ENCODE assay signal across 8 cellular contexts in the genomic region with DNA sequence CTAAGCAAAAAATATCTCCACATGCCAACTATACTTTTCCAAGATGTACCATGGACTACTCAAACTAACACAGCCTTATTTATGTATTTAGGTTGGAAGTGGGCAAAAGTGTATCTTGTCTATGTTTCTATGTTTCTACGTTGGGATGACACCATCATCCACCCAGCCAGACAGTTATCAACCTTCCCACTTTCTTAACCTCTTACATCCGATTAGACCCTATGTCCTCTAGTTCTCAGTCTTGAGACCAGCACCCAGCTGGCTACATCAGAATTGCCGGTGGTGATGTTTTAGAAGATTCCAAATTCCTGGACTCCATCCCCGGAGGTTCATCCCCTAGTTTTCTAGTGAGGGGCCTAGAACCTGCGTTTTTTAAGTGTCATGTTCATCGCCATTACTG. TPM values are rescaled to one million over a fixed set of nuclear protein-coding genes. Genes with fewer than 3 reads are reported as not detected.
A peak's percentile ranks its signal among the peaks of the same experiment; 100 is the strongest.
DNase-seq lines count a peak whose midpoint lies in the region; ATAC-seq and TF ChIP-seq lines count a peak whose summit lies in the region.

No MANE protein-coding gene starts in this region.

- no peaks in the 10 kb centered on the region for H3K9me3 ChIP-seq in CD8-positive, alpha-beta T cell (ENCODE audit: low read length)
- H3K9me3 ChIP-seq in MM.1S (replicated peaks; ENCODE audit: insufficient read depth, low read length) (no peaks in the 10 kb centered on the region), colonic mucosa (no peaks in the 10 kb centered on the region), neural cell (ENCODE audit: low read length) (no peaks in the 10 kb centered on the region)

- POLR2A ChIA-PET in CD8-positive, alpha-beta T cell (lab: Charles Lee): interaction anchor here (1.5 to 2.7 kb wide), 7 partner anchors 34 to 592 kb away, joined by 3 to 75 read pairs (median 7); a partner anchor contains a TSS

- no peaks in the 10 kb centered on the region for H3K36me3 ChIP-seq in CD8-positive, alpha-beta T cell (ENCODE audit: insufficient read depth, low read length)
- no peaks in the 10 kb centered on the region for H3K36me3 ChIP-seq in MM.1S (replicated peaks; ENCODE audit: insufficient read depth, low read length)
- no peaks in the 10 kb centered on the region for H3K36me3 ChIP-seq in colonic mucosa
- no peaks in the 10 kb centered on the region for H3K36me3 ChIP-seq in neural cell (ENCODE audit: insufficient read depth, low read length)

- no peaks in the 10 kb centered on the region for H3K27me3 Mint-ChIP-seq in CD8-positive, alpha-beta T cell (ENCODE audit: low read depth)

- no peaks in the 10 kb centered on the region for H3K27me3 ChIP-seq in CD8-positive, alpha-beta T cell (ENCODE audit: insufficient read depth, low read length)
- H3K27me3 ChIP-seq in MM.1S (replicated peaks; ENCODE audit: insufficient read depth, low read length) (no peaks in the 10 kb centered on the region), colonic mucosa (no peaks in the 10 kb centered on the region), neural cell (ENCODE audit: insufficient read depth, low read depth, low read length) (no peaks in the 10 kb centered on the region)

- peak overlapping the region; percentile 78 for H3K9ac ChIP-seq in MM.1S (ENCODE audit: low read length)
- peak overlapping the region; percentile 31 to 93 for H3K9ac ChIP-seq in colonic mucosa (ENCODE audit: low read depth in 2 of 2, low read length in 2 of 2)
- peak overlapping the region; percentile 90 for H3K9ac ChIP-seq in neural cell (ENCODE audit: low read length)

- no peak for DNase-seq in CD8-positive, alpha-beta T cell
- DNase-seq in MM.1S: peak; percentile 14
- DNase-seq in colonic mucosa: no peak
- no peak for DNase-seq in C1 segment of cervical spinal cord (lab: John Stamatoyannopoulos, UW)
- DNase-seq in cerebellum (ENCODE audit: low spot score): no peak
- DNase-seq in NCI-H2196 treated with DMSO at 0.1 percent for 48 hours (lab: John Stamatoyannopoulos, UW; ENCODE audit: unreplicated experiment): no peak

- CTCF ChIA-PET in CD8-positive, alpha-beta T cell (lab: Charles Lee): interaction anchor here (1.5 to 2.2 kb wide), 2 partner anchors 37 to 48 kb away, joined by 3 to 16 read pairs; a partner anchor contains a TSS

- H3K27ac Mint-ChIP-seq in CD8-positive, alpha-beta T cell: peak overlapping the region; percentile 99

- H3K9me2 ChIP-seq in MM.1S (replicated peaks; ENCODE audit: insufficient read depth, low read length) (no peaks in the 10 kb centered on the region), neural cell (ENCODE audit: insufficient read depth, low read length) (no peaks in the 10 kb centered on the region)

- intact Hi-C loops in CD8-positive, alpha-beta T cell (cut with DNase I, micrococcal nuclease): loop anchor here (5.0 to 10.0 kb wide), 7 partner anchors 144 to 1446 kb away; a partner anchor contains a TSS
- intact Hi-C loops in colonic mucosa (cut with DNase I): loop anchor here (5.0 kb wide), 1 partner anchor 79 kb away; a partner anchor contains a TSS

- H3K4me3 ChIP-seq in CD8-positive, alpha-beta T cell (ENCODE audit: low read depth, low read length): peak overlapping the region; percentile 82
- H3K4me3 ChIP-seq in MM.1S (ENCODE audit: low read length) (peak overlapping the region; percentile 74), colonic mucosa (peak overlapping the region; percentile 61), neural cell (ENCODE audit: low read length) (peak overlapping the region; percentile 75)

- H4K20me1 ChIP-seq in MM.1S (ENCODE audit: insufficient read depth, low read length) (no peaks in the 10 kb centered on the region), neural cell (ENCODE audit: insufficient read depth) (no peaks in the 10 kb centered on the region)

- no peaks in the 10 kb centered on the region for H3K9me3 Mint-ChIP-seq in CD8-positive, alpha-beta T cell

- H3K79me2 ChIP-seq in MM.1S (ENCODE audit: low read length) (peaks cover 14% of the 10 kb centered on the region), neural cell (replicated peaks; ENCODE audit: insufficient read depth, low read length) (peaks cover 36% of the 10 kb centered on the region)

- no peak for TF ChIP-seq RAD21 in neural cell (conservative IDR thresholded peaks at IDR 0.05)

- peak overlapping the region; percentile 94 for H3K4me2 ChIP-seq in MM.1S (ENCODE audit: low read depth, low read length)
- peak overlapping the region; percentile 96 for H3K4me2 ChIP-seq in neural cell (ENCODE audit: low read length)

- peaks cover 49% of the 10 kb centered on the region for H3K4me1 Mint-ChIP-seq in CD8-positive, alpha-beta T cell (ENCODE audit: low read depth)

- H3K4me3 Mint-ChIP-seq in CD8-positive, alpha-beta T cell: peak overlapping the region; percentile 97

- TF ChIP-seq EP300 in neural cell (conservative IDR thresholded peaks at IDR 0.05; ENCODE audit: poor library complexity, severe bottlenecking): no peak

- peaks cover 21% of the 10 kb centered on the region for H3K4me1 ChIP-seq in CD8-positive, alpha-beta T cell (ENCODE audit: insufficient read depth, low read length)
- H3K4me1 ChIP-seq in MM.1S (ENCODE audit: low read length): peaks cover 11% of the 10 kb centered on the region
- H3K4me1 ChIP-seq in colonic mucosa: peaks cover 3% of the 10 kb centered on the region

- peak overlapping the region; percentile 94 for H3K27ac ChIP-seq in CD8-positive, alpha-beta T cell (ENCODE audit: low read depth, low read length)
- H3K27ac ChIP-seq in MM.1S (ENCODE audit: low read length): peak overlapping the region; percentile 95
- H3K27ac ChIP-seq in colonic mucosa: no peak overlapping the region
- H3K27ac ChIP-seq in neural cell (ENCODE audit: low read length): peak overlapping the region; percentile 98

- peak overlapping the region; percentile 50 for H2AFZ ChIP-seq in MM.1S (ENCODE audit: low read length)
- H2AFZ ChIP-seq in neural cell (ENCODE audit: low read depth, low read length): no peak overlapping the region

- ATAC-seq in CD8-positive, alpha-beta T cell: no peak
- no peak for ATAC-seq in HG03108 (IDR thresholded peaks at IDR 0.05; ENCODE audit: unreplicated experiment)

- H3K36me3 Mint-ChIP-seq in CD8-positive, alpha-beta T cell: peaks cover 21% of the 10 kb centered on the region

- peaks cover 23% of the 10 kb centered on the region for H3F3A ChIP-seq in MM.1S (ENCODE audit: insufficient read depth, low read length)
- H3F3A ChIP-seq in neural cell (ENCODE audit: insufficient read depth, low read length, poor library complexity, severe bottlenecking): peaks cover 3% of the 10 kb centered on the region

- no peak for TF ChIP-seq CTCF in CD8-positive, alpha-beta T cell (IDR thresholded peaks at IDR 0.05)
- no peak for TF ChIP-seq CTCF in MM.1S (IDR thresholded peaks at IDR 0.05; ENCODE audit: low read length)
- TF ChIP-seq CTCF in colonic mucosa (IDR thresholded peaks at IDR 0.05): no peak
- TF ChIP-seq CTCF in neural cell (IDR thresholded peaks at IDR 0.05; ENCODE audit: poor library complexity, severe bottlenecking): no peak

TF ChIP-seq in neural cell, 6 proteins besides CTCF, POLR2A, EP300 and RAD21:
- TF ChIP-seq EZH2 (IDR thresholded peaks at IDR 0.05; ENCODE audit: borderline replicate concordance, insufficient read depth, low read length, poor library complexity, severe bottlenecking): no peak
- no peak for TF ChIP-seq MXI1 (conservative IDR thresholded peaks at IDR 0.05; ENCODE audit: poor library complexity, severe bottlenecking)
- TF ChIP-seq, protein P1, sequence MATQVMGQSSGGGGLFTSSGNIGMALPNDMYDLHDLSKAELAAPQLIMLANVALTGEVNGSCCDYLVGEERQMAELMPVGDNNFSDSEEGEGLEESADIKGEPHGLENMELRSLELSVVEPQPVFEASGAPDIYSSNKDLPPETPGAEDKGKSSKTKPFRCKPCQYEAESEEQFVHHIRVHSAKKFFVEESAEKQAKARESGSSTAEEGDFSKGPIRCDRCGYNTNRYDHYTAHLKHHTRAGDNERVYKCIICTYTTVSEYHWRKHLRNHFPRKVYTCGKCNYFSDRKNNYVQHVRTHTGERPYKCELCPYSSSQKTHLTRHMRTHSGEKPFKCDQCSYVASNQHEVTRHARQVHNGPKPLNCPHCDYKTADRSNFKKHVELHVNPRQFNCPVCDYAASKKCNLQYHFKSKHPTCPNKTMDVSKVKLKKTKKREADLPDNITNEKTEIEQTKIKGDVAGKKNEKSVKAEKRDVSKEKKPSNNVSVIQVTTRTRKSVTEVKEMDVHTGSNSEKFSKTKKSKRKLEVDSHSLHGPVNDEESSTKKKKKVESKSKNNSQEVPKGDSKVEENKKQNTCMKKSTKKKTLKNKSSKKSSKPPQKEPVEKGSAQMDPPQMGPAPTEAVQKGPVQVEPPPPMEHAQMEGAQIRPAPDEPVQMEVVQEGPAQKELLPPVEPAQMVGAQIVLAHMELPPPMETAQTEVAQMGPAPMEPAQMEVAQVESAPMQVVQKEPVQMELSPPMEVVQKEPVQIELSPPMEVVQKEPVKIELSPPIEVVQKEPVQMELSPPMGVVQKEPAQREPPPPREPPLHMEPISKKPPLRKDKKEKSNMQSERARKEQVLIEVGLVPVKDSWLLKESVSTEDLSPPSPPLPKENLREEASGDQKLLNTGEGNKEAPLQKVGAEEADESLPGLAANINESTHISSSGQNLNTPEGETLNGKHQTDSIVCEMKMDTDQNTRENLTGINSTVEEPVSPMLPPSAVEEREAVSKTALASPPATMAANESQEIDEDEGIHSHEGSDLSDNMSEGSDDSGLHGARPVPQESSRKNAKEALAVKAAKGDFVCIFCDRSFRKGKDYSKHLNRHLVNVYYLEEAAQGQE (IDR thresholded peaks at IDR 0.05; ENCODE audit: borderline replicate concordance): no peak
- no peak for TF ChIP-seq TAF1 (IDR thresholded peaks at IDR 0.05; ENCODE audit: low read depth)
- TF ChIP-seq POLR2AphosphoS5 (IDR thresholded peaks at IDR 0.05): no peak
- TF ChIP-seq SMC3 (conservative IDR thresholded peaks at IDR 0.05; ENCODE audit: poor library complexity): no peak

RNA-seq across cellular contexts. Expression of a gene that starts 1.0 kb away (rescaled TPM):
- 1 to 10 TPM; 9.1 to 9.8 TPM for total RNA-seq in CD8-positive, alpha-beta T cell
- total RNA-seq in colonic mucosa (1 to 10 TPM; 7.4 to 7.8 TPM), cerebellum (24.0 TPM)
- 21.6 and 21.8 TPM in 2 replicates for polyA plus RNA-seq in neural cell
- polyA minus RNA-seq in neural cell: 36.8 and 41.2 TPM in 2 replicates

RNA-seq across cellular contexts. Expression of a gene that starts 47.1 kb away (rescaled TPM):
- 1 to 10 TPM; 6.9 to 7.0 TPM for total RNA-seq in CD8-positive, alpha-beta T cell
- total RNA-seq in colonic mucosa (10 to 100 TPM in 1 of 2 donors, 1 to 10 TPM in 1; 7.4 to 15.3 TPM), cerebellum (13.6 TPM)
- polyA plus RNA-seq in neural cell: 20.5 and 22.5 TPM in 2 replicates
- 25.1 and 26.5 TPM in 2 replicates for polyA minus RNA-seq in neural cell

RNA-seq across cellular contexts. Expression of a gene that starts 47.7 kb away (rescaled TPM):
- 10 to 100 TPM; 15.0 to 15.9 TPM for total RNA-seq in CD8-positive, alpha-beta T cell
- 100 to 1,000 TPM in 1 of 2 donors, 10 to 100 TPM in 1; 55.3 to 138 TPM for total RNA-seq in colonic mucosa
- polyA plus RNA-seq in neural cell: 18.4 and 24.4 TPM in 2 replicates
- 17.0 and 20.8 TPM in 2 replicates for polyA minus RNA-seq in neural cell
- 27.6 TPM for total RNA-seq in cerebellum
